ENCODE assay signal across 8 cellular contexts in genomic region chr11:7436657-7437056, GRCh38. TPM values are rescaled to one million over a fixed set of nuclear protein-coding genes. Genes with fewer than 3 reads are reported as not detected.
DNase-seq lines count a peak whose midpoint lies in the region; ATAC-seq and TF ChIP-seq lines count a peak whose summit lies in the region.

No MANE protein-coding gene starts in this region.

- H4K20me1 ChIP-seq in H9 (ENCODE audit: control insufficient read depth, insufficient read depth, insufficient read length) = no peaks in the 10 kb centered on the region

- no peaks in the 10 kb centered on the region for H3K9me3 Mint-ChIP-seq in CD8-positive, alpha-beta T cell
- no peaks in the 10 kb centered on the region for H3K9me3 Mint-ChIP-seq in activated naive CD8-positive, alpha-beta T cell treated with anti-CD3 and anti-CD28 coated beads for 36 hours
- H3K9me3 Mint-ChIP-seq in H9 = no peaks in the 10 kb centered on the region

- H2BK12ac ChIP-seq in H9 (ENCODE audit: insufficient read length, low read depth, low read length) = no peak overlapping the region

- no peak overlapping the region for H3K27ac ChIP-seq in CD8-positive, alpha-beta T cell (ENCODE audit: low read depth, low read length)
- H3K27ac ChIP-seq in H9 (ENCODE audit: insufficient read length, low read depth, low read length) (no peak overlapping the region), brain microvascular endothelial cell (no peak overlapping the region)

- no peak for TF ChIP-seq CTCF in CD8-positive, alpha-beta T cell (IDR thresholded peaks at IDR 0.05)
- TF ChIP-seq CTCF in H9 (conservative IDR thresholded peaks at IDR 0.05) (no peak), brain microvascular endothelial cell (IDR thresholded peaks at IDR 0.05; ENCODE audit: low read depth, low read length, missing control alignments) (no peak)

- no peak overlapping the region for H2BK15ac ChIP-seq in H9 (ENCODE audit: low read depth, low read length)

- H3K4me1 Mint-ChIP-seq in CD8-positive, alpha-beta T cell (ENCODE audit: low read depth) = peaks cover 15% of the 10 kb centered on the region
- peaks cover 13% of the 10 kb centered on the region for H3K4me1 Mint-ChIP-seq in activated naive CD8-positive, alpha-beta T cell treated with anti-CD3 and anti-CD28 coated beads for 36 hours
- H3K4me1 Mint-ChIP-seq in H9 = peaks cover 14 to 15% of the 10 kb centered on the region in 2 experiments

- H3K18ac ChIP-seq in H9 (ENCODE audit: insufficient read length, low read depth, low read length) = no peak overlapping the region

- no peak overlapping the region for H3T11ph ChIP-seq in H9 (ENCODE audit: low read length)

- in situ Hi-C loops in brain microvascular endothelial cell (cut with HindIII; ENCODE audit: low pct_ligation_motif_present, low sequenced_read_pairs) = no loop called here

- H2BK120ac ChIP-seq in H9 (ENCODE audit: low read depth, low read length, poor library complexity, severe bottlenecking) = no peak overlapping the region

- no peaks in the 10 kb centered on the region for H3K79me2 ChIP-seq in H9 (ENCODE audit: insufficient read depth, low read length)

- CTCF ChIA-PET in CD8-positive, alpha-beta T cell (lab: Charles Lee) = interaction anchor here (1.2 kb wide), 1 partner anchor 10 kb away, joined by 4 read pairs; no protein-coding TSS in a partner anchor
- CTCF ChIA-PET in HEK293T (lab: Yijun Ruan, JAX) = interaction anchor here (0.8 kb wide), 1 partner anchor 84 kb away, joined by 3 read pairs; no protein-coding TSS in a partner anchor

- H3K4me2 ChIP-seq in H9 (ENCODE audit: insufficient read depth, insufficient read length, low read length) = no peak overlapping the region

- H3K4me3 Mint-ChIP-seq in CD8-positive, alpha-beta T cell = peak overlapping the region; percentile 8
- no peak overlapping the region for H3K4me3 Mint-ChIP-seq in activated naive CD8-positive, alpha-beta T cell treated with anti-CD3 and anti-CD28 coated beads for 36 hours
- no peak overlapping the region for H3K4me3 Mint-ChIP-seq in H9

- no peak overlapping the region for H4K5ac ChIP-seq in H9 (ENCODE audit: insufficient read length, low read depth, low read length)

- no peaks in the 10 kb centered on the region for H3K9me3 ChIP-seq in CD8-positive, alpha-beta T cell (ENCODE audit: low read length)
- no peaks in the 10 kb centered on the region for H3K9me3 ChIP-seq in H9 (ENCODE audit: control insufficient read depth, low read depth, low read length)

- DNase-seq in CD8-positive, alpha-beta T cell = peak in 2 of 7 experiments; percentile 5 to 23
- DNase-seq in activated naive CD8-positive, alpha-beta T cell treated with anti-CD3 and anti-CD28 coated beads for 36 hours = no peak
- DNase-seq in H9 (no peak), NCI-H1417 (lab: John Stamatoyannopoulos, UW) (no peak), brain microvascular endothelial cell (no peak), HEK293T (ENCODE audit: extremely low spot score) (no peak)

- no CpG with 5 or more reads among the region's 5 CpGs for WGBS in H9 (ENCODE audit: extremely low coverage, insufficient read length, low lambda C conversion rate)

- H3K36me3 ChIP-seq in CD8-positive, alpha-beta T cell (ENCODE audit: insufficient read depth, low read length) = no peaks in the 10 kb centered on the region
- no peaks in the 10 kb centered on the region for H3K36me3 ChIP-seq in brain microvascular endothelial cell (replicated peaks)

- no peak overlapping the region for H3K14ac ChIP-seq in H9 (ENCODE audit: insufficient read depth, low read length)

- H3K4me1 ChIP-seq in CD8-positive, alpha-beta T cell (ENCODE audit: insufficient read depth, low read length) = peaks cover 13% of the 10 kb centered on the region
- no peaks in the 10 kb centered on the region; the same call in 1 of the 2 replicates for H3K4me1 ChIP-seq in H9 (ENCODE audit: insufficient read depth, low read length)

- no peaks in the 10 kb centered on the region for H3K27me3 ChIP-seq in CD8-positive, alpha-beta T cell (ENCODE audit: insufficient read depth, low read length)
- H3K27me3 ChIP-seq in H9 (ENCODE audit: insufficient read depth, low read length) (no peaks in the 10 kb centered on the region), brain microvascular endothelial cell (replicated peaks) (no peaks in the 10 kb centered on the region)

- no peak for ATAC-seq in CD8-positive, alpha-beta T cell
- ATAC-seq in GM19328 (IDR thresholded peaks at IDR 0.05; ENCODE audit: unreplicated experiment) = peak; percentile 83
- peak; percentile 87 for ATAC-seq in HG03520 (IDR thresholded peaks at IDR 0.05; ENCODE audit: unreplicated experiment)

- POLR2A ChIA-PET in CD8-positive, alpha-beta T cell (lab: Charles Lee) = no interaction called here
- POLR2A ChIA-PET in HEK293T (lab: Yijun Ruan, JAX) = no interaction called here

- H2BK20ac ChIP-seq in H9 (ENCODE audit: low read depth, low read length, poor library complexity, severe bottlenecking) = no peak overlapping the region

- H3K23me2 ChIP-seq in H9 (ENCODE audit: insufficient read length, low read depth, low read length, poor library complexity, severe bottlenecking) = no peaks in the 10 kb centered on the region

- no peak overlapping the region for H3K9ac ChIP-seq in H9 (ENCODE audit: extremely low read depth, insufficient read length, low read length)

- no peak overlapping the region for H2AFZ ChIP-seq in H9 (ENCODE audit: low read length)

- no peak overlapping the region for H2BK5ac ChIP-seq in H9 (ENCODE audit: insufficient read length, low read length)

- peak overlapping the region; percentile 37 for H3K27ac Mint-ChIP-seq in CD8-positive, alpha-beta T cell
- peak overlapping the region; percentile 69 for H3K27ac Mint-ChIP-seq in activated naive CD8-positive, alpha-beta T cell treated with anti-CD3 and anti-CD28 coated beads for 36 hours
- peak overlapping the region in 1 of 3 experiments; percentile 57; a peak in 1 of 7 replicates for H3K27ac Mint-ChIP-seq in H9

- no peaks in the 10 kb centered on the region for H3K36me3 Mint-ChIP-seq in CD8-positive, alpha-beta T cell
- H3K36me3 Mint-ChIP-seq in activated naive CD8-positive, alpha-beta T cell treated with anti-CD3 and anti-CD28 coated beads for 36 hours = no peaks in the 10 kb centered on the region
- no peaks in the 10 kb centered on the region for H3K36me3 Mint-ChIP-seq in H9 (ENCODE audit: insufficient read depth in 1 of 3, low read depth in 3 of 3)

- no peak overlapping the region for H4K91ac ChIP-seq in H9 (ENCODE audit: insufficient read length, low read depth, low read length)

- no peak overlapping the region for H3K56ac ChIP-seq in H9 (ENCODE audit: insufficient read length, low read depth, low read length)

- intact Hi-C loops in CD8-positive, alpha-beta T cell (cut with DNase I, micrococcal nuclease) = no loop called here

- H3K23ac ChIP-seq in H9 (ENCODE audit: insufficient read length, low read depth, low read length) = no peak overlapping the region

- H3K4me3 ChIP-seq in CD8-positive, alpha-beta T cell (ENCODE audit: low read depth, low read length) = no peak overlapping the region
- no peak overlapping the region for H3K4me3 ChIP-seq in brain microvascular endothelial cell (ENCODE audit: low read depth, low read length)

- no peaks in the 10 kb centered on the region for H3K79me1 ChIP-seq in H9 (ENCODE audit: insufficient read depth, low read depth, low read length, poor library complexity, severe bottlenecking)

- H3K27me3 Mint-ChIP-seq in CD8-positive, alpha-beta T cell (ENCODE audit: low read depth) = no peaks in the 10 kb centered on the region
- no peaks in the 10 kb centered on the region for H3K27me3 Mint-ChIP-seq in activated naive CD8-positive, alpha-beta T cell treated with anti-CD3 and anti-CD28 coated beads for 36 hours
- H3K27me3 Mint-ChIP-seq in H9 (ENCODE audit: low read depth) = no peaks in the 10 kb centered on the region; the same call in 1 of the 2 replicates

- no peak overlapping the region for H3K4ac ChIP-seq in H9 (ENCODE audit: low read depth, low read length)

- no peak overlapping the region for H4K8ac ChIP-seq in H9 (replicated peaks; ENCODE audit: insufficient read length, low read depth, low read length)

- H2AK5ac ChIP-seq in H9 (ENCODE audit: insufficient read length, low read length) = no peak overlapping the region

TF ChIP-seq in HEK293T, 16 proteins besides CTCF, POLR2A, EP300 and RAD21:
- TF ChIP-seq NFRKB (IDR thresholded peaks at IDR 0.05) = no peak

RNA-seq across cellular contexts. Expression of gene OLFML1, which starts 48.6 kb away (rescaled TPM):
- total RNA-seq in CD8-positive, alpha-beta T cell = not detected
- total RNA-seq in activated naive CD8-positive, alpha-beta T cell treated with anti-CD3 and anti-CD28 coated beads for 36 hours = not detected
- not detected in 2 replicates for total RNA-seq in H9 (2021)
